Comparison of ENCODE assay signal across 31 cellular contexts in genomic region chr3:62981962-62982361, GRCh38.
"Had no signal": no experiment of that assay in that cellular context is flagged by ENCODE, and none has a peak within 500 bp of the region (broad histone marks: within the 10 kb centered on the region; RNA-seq: fewer than 3 reads in every experiment).

No MANE protein-coding gene starts in this region.

- H3K27ac ChIP-seq: cardiac muscle cell, SJCRH30 had no signal

- H3K4me1 Mint-ChIP-seq: activated CD4-positive, alpha-beta T cell treated with anti-CD3 and anti-CD28 coated beads, Interleukin-2, amount 10 ng/mL, durations not matched to agents 24 days and 14 days; activated naive CD4-positive, alpha-beta T cell treated with anti-CD3 and anti-CD28 coated beads, Interleukin-2, amount 10 ng/mL, durations not matched to agents 7 days and 5 days; central memory CD8-positive, alpha-beta T cell had no signal

- H3K4me3 ChIP-seq: cardiac muscle cell, MG63, SJCRH30 had no signal

- H3K36me3 Mint-ChIP-seq: activated naive CD4-positive, alpha-beta T cell treated with anti-CD3 and anti-CD28 coated beads, Interleukin-2, amount 10 ng/mL, durations not matched to agents 7 days and 5 days; activated naive CD8-positive, alpha-beta T cell had no signal

- H3K4me1 ChIP-seq: SJCRH30 had no signal

- DNase-seq: activated CD4-positive, alpha-beta T cell treated with anti-CD3 and anti-CD28 coated beads, Interleukin-2, amount 10 ng/mL, durations not matched to agents 24 days and 14 days; activated CD4-positive, alpha-beta T cell treated with anti-CD3 and anti-CD28 coated beads, Interleukin-2, amount 50 U/mL, for 4 hours; activated CD8-positive, alpha-beta T cell treated with anti-CD3 and anti-CD28 coated beads for 36 hours; activated gamma-delta T cell treated with Interleukin-2 at 50 U/mL for 16 hours; activated naive CD4-positive, alpha-beta T cell treated with anti-CD3 and anti-CD28 coated beads, Interleukin-2, amount 10 ng/mL, durations not matched to agents 7 days and 5 days; activated T-cell treated with anti-CD3 and anti-CD28 coated beads, Interleukin-2, amount 50 U/mL, for 24 hours; amniotic stem cell; aorta; Kasumi-1; KG1; MG63; NCI-H1092; NCI-H146; NCI-H187; NCI-H2029 treated with DMSO at 0.1 percent for 48 hours; NCI-H2107; NCI-H226; NCI-H446 treated with DMSO at 0.1 percent for 48 hours; NCI-H524; NCI-H69; NCI-H82; SHP77; SJCRH30; SK-N-SH had no signal

- H3K36me3 ChIP-seq: cardiac muscle cell, MG63, SJCRH30 had no signal

- H3K9me3 Mint-ChIP-seq: activated CD4-positive, alpha-beta T cell treated with anti-CD3 and anti-CD28 coated beads, Interleukin-2, amount 10 ng/mL, durations not matched to agents 24 days and 14 days; activated CD8-positive, alpha-beta T cell treated with anti-CD3 and anti-CD28 coated beads for 36 hours; activated naive CD4-positive, alpha-beta T cell treated with anti-CD3 and anti-CD28 coated beads, Interleukin-2, amount 10 ng/mL, durations not matched to agents 7 days and 5 days; activated T-helper 1 cell treated with anti-CD3 and anti-CD28 coated beads, Interleukin-12 subunit alpha, Interleukin-12 subunit beta, Interleukin-2, Interleukin-4 antibody, amounts not matched to agents 30 ng/mL and 10 ng/mL and 1 ng/mL, durations not matched to agents 14 hours and 24 hours and 36 hours; T-helper 1 cell treated with Interleukin-12 subunit alpha and Interleukin-12 subunit beta and Interleukin-4 antibody, amounts not matched to agents 30 μg/mL and 1 μg/mL, for 36 hours; T-helper 2 cell treated with Interferon-gamma antibody and Interleukin-4, amounts not matched to agents 5 μg/mL and 100 μg/mL, for 36 hours had no signal

- H3K27me3 ChIP-seq: cardiac muscle cell, MG63, SJCRH30 had no signal

- H3K4me3 Mint-ChIP-seq: activated CD4-positive, alpha-beta T cell treated with anti-CD3 and anti-CD28 coated beads, Interleukin-2, amount 10 ng/mL, durations not matched to agents 24 days and 14 days; activated CD8-positive, alpha-beta T cell treated with anti-CD3 and anti-CD28 coated beads for 36 hours; activated naive CD4-positive, alpha-beta T cell treated with anti-CD3 and anti-CD28 coated beads, Interleukin-2, amount 10 ng/mL, durations not matched to agents 7 days and 5 days; activated naive CD8-positive, alpha-beta T cell; activated T-cell treated with anti-CD3 and anti-CD28 coated beads, Interleukin-2, amount 50 U/mL, for 24 hours; activated T-helper 1 cell treated with anti-CD3 and anti-CD28 coated beads, Interleukin-12 subunit alpha, Interleukin-12 subunit beta, Interleukin-2, Interleukin-4 antibody, amounts not matched to agents 30 ng/mL and 10 ng/mL and 1 ng/mL, durations not matched to agents 14 hours and 24 hours and 36 hours; central memory CD8-positive, alpha-beta T cell; T-helper 1 cell treated with Interleukin-12 subunit alpha and Interleukin-12 subunit beta and Interleukin-4 antibody, amounts not matched to agents 30 μg/mL and 1 μg/mL, for 36 hours; T-helper 2 cell treated with Interferon-gamma antibody and Interleukin-4, amounts not matched to agents 5 μg/mL and 100 μg/mL, for 36 hours had no signal

- ATAC-seq: activated CD8-positive, alpha-beta T cell treated with anti-CD3 and anti-CD28 coated beads for 36 hours; Panc1 had no signal

- H3K27me3 Mint-ChIP-seq: activated CD4-positive, alpha-beta T cell treated with anti-CD3 and anti-CD28 coated beads, Interleukin-2, amount 10 ng/mL, durations not matched to agents 24 days and 14 days; activated CD8-positive, alpha-beta T cell treated with anti-CD3 and anti-CD28 coated beads for 36 hours; activated naive CD4-positive, alpha-beta T cell treated with anti-CD3 and anti-CD28 coated beads, Interleukin-2, amount 10 ng/mL, durations not matched to agents 7 days and 5 days; activated naive CD8-positive, alpha-beta T cell; activated T-cell treated with anti-CD3 and anti-CD28 coated beads, Interleukin-2, amount 50 U/mL, for 24 hours; central memory CD8-positive, alpha-beta T cell had no signal

- H3K9me3 ChIP-seq: MG63, SJCRH30, SK-N-SH had no signal

- H3K27ac Mint-ChIP-seq: activated CD4-positive, alpha-beta T cell treated with anti-CD3 and anti-CD28 coated beads, Interleukin-2, amount 10 ng/mL, durations not matched to agents 24 days and 14 days; activated CD8-positive, alpha-beta T cell treated with anti-CD3 and anti-CD28 coated beads for 36 hours; activated naive CD4-positive, alpha-beta T cell treated with anti-CD3 and anti-CD28 coated beads, Interleukin-2, amount 10 ng/mL, durations not matched to agents 7 days and 5 days; activated naive CD8-positive, alpha-beta T cell; activated T-cell treated with anti-CD3 and anti-CD28 coated beads, Interleukin-2, amount 50 U/mL, for 24 hours; activated T-helper 1 cell treated with anti-CD3 and anti-CD28 coated beads, Interleukin-12 subunit alpha, Interleukin-12 subunit beta, Interleukin-2, Interleukin-4 antibody, amounts not matched to agents 30 ng/mL and 10 ng/mL and 1 ng/mL, durations not matched to agents 14 hours and 24 hours and 36 hours; T-helper 1 cell treated with Interleukin-12 subunit alpha and Interleukin-12 subunit beta and Interleukin-4 antibody, amounts not matched to agents 30 μg/mL and 1 μg/mL, for 36 hours; T-helper 2 cell treated with Interferon-gamma antibody and Interleukin-4, amounts not matched to agents 5 μg/mL and 100 μg/mL, for 36 hours had no signal
